Comparison of ENCODE assay signal across 11 cellular contexts in genomic region chr1:162856260-162856659, GRCh38. TPM values are rescaled to one million over a fixed set of nuclear protein-coding genes. Genes with fewer than 3 reads are reported as not detected.
DNase-seq lines count a peak whose midpoint lies in the region; ATAC-seq and TF ChIP-seq lines count a peak whose summit lies in the region.
"Had no signal": no experiment of that assay in that cellular context is flagged by ENCODE, and none has a peak within 500 bp of the region (broad histone marks: within the 10 kb centered on the region; RNA-seq: fewer than 3 reads in every experiment).

No MANE protein-coding gene starts in this region.

- POLR2A ChIA-PET in activated CD4-positive, alpha-beta memory T cell treated with anti-CD3 and anti-CD28 coated beads for 36 hours (lab: Charles Lee) = no interaction called here

- DNase-seq in NCI-H82 (lab: John Stamatoyannopoulos, UW) (peak; percentile 59), NCI-H82 treated with DMSO at 0.1 percent for 48 hours (lab: John Stamatoyannopoulos, UW; ENCODE audit: unreplicated experiment) (no peak), fibroblast of the conjunctiva (ENCODE audit: low read depth) (peak; percentile 92), Kasumi-1 (lab: John Stamatoyannopoulos, UW) (no peak)
- DNase-seq in activated CD4-positive, alpha-beta memory T cell treated with anti-CD3 and anti-CD28 coated beads for 36 hours = no peak
- DNase-seq: activated naive CD8-positive, alpha-beta T cell treated with anti-CD3 and anti-CD28 coated beads for 36 hours; AML-193; foreskin melanocyte had no signal

- H3K4me3 Mint-ChIP-seq in activated CD4-positive, alpha-beta memory T cell treated with anti-CD3 and anti-CD28 coated beads for 36 hours = no peak overlapping the region
- H3K4me3 Mint-ChIP-seq: activated naive CD8-positive, alpha-beta T cell treated with anti-CD3 and anti-CD28 coated beads for 36 hours had no signal

- CTCF ChIA-PET in activated CD4-positive, alpha-beta memory T cell treated with anti-CD3 and anti-CD28 coated beads for 36 hours (lab: Charles Lee) = interaction anchor here (1.5 to 3.8 kb wide), 3 partner anchors 8 to 460 kb away, joined by 6 to 23 read pairs (median 21); no protein-coding TSS in a partner anchor

- H3K27me3 Mint-ChIP-seq in activated CD4-positive, alpha-beta memory T cell treated with anti-CD3 and anti-CD28 coated beads for 36 hours = peaks cover 2% of the 10 kb centered on the region

- no peaks in the 10 kb centered on the region for H3K36me3 Mint-ChIP-seq in activated CD4-positive, alpha-beta memory T cell treated with anti-CD3 and anti-CD28 coated beads for 36 hours
- H3K36me3 Mint-ChIP-seq: activated naive CD8-positive, alpha-beta T cell treated with anti-CD3 and anti-CD28 coated beads for 36 hours had no signal

- H3K27ac Mint-ChIP-seq in activated CD4-positive, alpha-beta memory T cell treated with anti-CD3 and anti-CD28 coated beads for 36 hours = no peak overlapping the region
- H3K27ac Mint-ChIP-seq: activated naive CD8-positive, alpha-beta T cell treated with anti-CD3 and anti-CD28 coated beads for 36 hours had no signal

- ATAC-seq in SK-N-SH treated with all-trans-retinoic acid at 6 μM for 48 hours = peak; percentile 25; the same call in 2 of the 3 replicates
- ATAC-seq in HG03045 (IDR thresholded peaks at IDR 0.05; ENCODE audit: unreplicated experiment) = no peak
- ATAC-seq in GM18867 (IDR thresholded peaks at IDR 0.05; ENCODE audit: unreplicated experiment) = no peak

- no peaks in the 10 kb centered on the region for H3K9me3 Mint-ChIP-seq in activated CD4-positive, alpha-beta memory T cell treated with anti-CD3 and anti-CD28 coated beads for 36 hours
- H3K9me3 Mint-ChIP-seq: activated naive CD8-positive, alpha-beta T cell treated with anti-CD3 and anti-CD28 coated beads for 36 hours had no signal

- no peaks in the 10 kb centered on the region for H3K4me1 Mint-ChIP-seq in activated CD4-positive, alpha-beta memory T cell treated with anti-CD3 and anti-CD28 coated beads for 36 hours (ENCODE audit: low read depth)
- H3K4me1 Mint-ChIP-seq: activated naive CD8-positive, alpha-beta T cell treated with anti-CD3 and anti-CD28 coated beads for 36 hours had no signal

- intact Hi-C loops in activated CD4-positive, alpha-beta memory T cell treated with anti-CD3 and anti-CD28 coated beads for 36 hours (cut with micrococcal nuclease) = no loop called here

TF ChIP-seq in SK-N-SH treated with all-trans-retinoic acid at 6 μM for 48 hours, 23 proteins besides CTCF, POLR2A, EP300 and RAD21:
- no peak for TF ChIP-seq OSR1 (CRISPR knock-in tag; IDR thresholded peaks at IDR 0.05)
- TF ChIP-seq PPARA (CRISPR knock-in tag; IDR thresholded peaks at IDR 0.05; ENCODE audit: borderline replicate concordance) = no peak
- TF ChIP-seq, protein P1, sequence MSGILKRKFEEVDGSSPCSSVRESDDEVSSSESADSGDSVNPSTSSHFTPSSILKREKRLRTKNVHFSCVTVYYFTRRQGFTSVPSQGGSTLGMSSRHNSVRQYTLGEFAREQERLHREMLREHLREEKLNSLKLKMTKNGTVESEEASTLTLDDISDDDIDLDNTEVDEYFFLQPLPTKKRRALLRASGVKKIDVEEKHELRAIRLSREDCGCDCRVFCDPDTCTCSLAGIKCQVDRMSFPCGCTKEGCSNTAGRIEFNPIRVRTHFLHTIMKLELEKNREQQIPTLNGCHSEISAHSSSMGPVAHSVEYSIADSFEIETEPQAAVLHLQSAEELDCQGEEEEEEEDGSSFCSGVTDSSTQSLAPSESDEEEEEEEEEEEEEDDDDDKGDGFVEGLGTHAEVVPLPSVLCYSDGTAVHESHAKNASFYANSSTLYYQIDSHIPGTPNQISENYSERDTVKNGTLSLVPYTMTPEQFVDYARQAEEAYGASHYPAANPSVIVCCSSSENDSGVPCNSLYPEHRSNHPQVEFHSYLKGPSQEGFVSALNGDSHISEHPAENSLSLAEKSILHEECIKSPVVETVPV (CRISPR knock-in tag; IDR thresholded peaks at IDR 0.05) = no peak
- no peak for TF ChIP-seq ZNF8 (CRISPR knock-in tag; IDR thresholded peaks at IDR 0.05)
- no peak for TF ChIP-seq CREB5 (CRISPR knock-in tag; IDR thresholded peaks at IDR 0.05; ENCODE audit: low read depth)
- TF ChIP-seq ZC3H10 (CRISPR knock-in tag; IDR thresholded peaks at IDR 0.05) = no peak
- TF ChIP-seq, protein P2, sequence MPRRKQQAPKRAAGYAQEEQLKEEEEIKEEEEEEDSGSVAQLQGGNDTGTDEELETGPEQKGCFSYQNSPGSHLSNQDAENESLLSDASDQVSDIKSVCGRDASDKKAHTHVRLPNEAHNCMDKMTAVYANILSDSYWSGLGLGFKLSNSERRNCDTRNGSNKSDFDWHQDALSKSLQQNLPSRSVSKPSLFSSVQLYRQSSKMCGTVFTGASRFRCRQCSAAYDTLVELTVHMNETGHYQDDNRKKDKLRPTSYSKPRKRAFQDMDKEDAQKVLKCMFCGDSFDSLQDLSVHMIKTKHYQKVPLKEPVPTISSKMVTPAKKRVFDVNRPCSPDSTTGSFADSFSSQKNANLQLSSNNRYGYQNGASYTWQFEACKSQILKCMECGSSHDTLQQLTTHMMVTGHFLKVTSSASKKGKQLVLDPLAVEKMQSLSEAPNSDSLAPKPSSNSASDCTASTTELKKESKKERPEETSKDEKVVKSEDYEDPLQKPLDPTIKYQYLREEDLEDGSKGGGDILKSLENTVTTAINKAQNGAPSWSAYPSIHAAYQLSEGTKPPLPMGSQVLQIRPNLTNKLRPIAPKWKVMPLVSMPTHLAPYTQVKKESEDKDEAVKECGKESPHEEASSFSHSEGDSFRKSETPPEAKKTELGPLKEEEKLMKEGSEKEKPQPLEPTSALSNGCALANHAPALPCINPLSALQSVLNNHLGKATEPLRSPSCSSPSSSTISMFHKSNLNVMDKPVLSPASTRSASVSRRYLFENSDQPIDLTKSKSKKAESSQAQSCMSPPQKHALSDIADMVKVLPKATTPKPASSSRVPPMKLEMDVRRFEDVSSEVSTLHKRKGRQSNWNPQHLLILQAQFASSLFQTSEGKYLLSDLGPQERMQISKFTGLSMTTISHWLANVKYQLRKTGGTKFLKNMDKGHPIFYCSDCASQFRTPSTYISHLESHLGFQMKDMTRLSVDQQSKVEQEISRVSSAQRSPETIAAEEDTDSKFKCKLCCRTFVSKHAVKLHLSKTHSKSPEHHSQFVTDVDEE (CRISPR knock-in tag; IDR thresholded peaks at IDR 0.05) = no peak
- TF ChIP-seq ZNF70 (CRISPR knock-in tag; IDR thresholded peaks at IDR 0.05) = no peak
- TF ChIP-seq BACH2 (CRISPR knock-in tag; IDR thresholded peaks at IDR 0.05; ENCODE audit: borderline replicate concordance) = no peak
- no peak for TF ChIP-seq TCF4 (CRISPR knock-in tag; IDR thresholded peaks at IDR 0.05; ENCODE audit: borderline replicate concordance)
- TF ChIP-seq ARNTL (CRISPR knock-in tag; IDR thresholded peaks at IDR 0.05; ENCODE audit: borderline replicate concordance, low read depth) = no peak
- no peak for TF ChIP-seq ZFP30 (CRISPR knock-in tag; IDR thresholded peaks at IDR 0.05)
- no peak for TF ChIP-seq CSDC2 (CRISPR knock-in tag; IDR thresholded peaks at IDR 0.05)
- no peak for TF ChIP-seq POU6F1 (CRISPR knock-in tag; IDR thresholded peaks at IDR 0.05; ENCODE audit: borderline replicate concordance, low read depth)
- TF ChIP-seq, protein P3, sequence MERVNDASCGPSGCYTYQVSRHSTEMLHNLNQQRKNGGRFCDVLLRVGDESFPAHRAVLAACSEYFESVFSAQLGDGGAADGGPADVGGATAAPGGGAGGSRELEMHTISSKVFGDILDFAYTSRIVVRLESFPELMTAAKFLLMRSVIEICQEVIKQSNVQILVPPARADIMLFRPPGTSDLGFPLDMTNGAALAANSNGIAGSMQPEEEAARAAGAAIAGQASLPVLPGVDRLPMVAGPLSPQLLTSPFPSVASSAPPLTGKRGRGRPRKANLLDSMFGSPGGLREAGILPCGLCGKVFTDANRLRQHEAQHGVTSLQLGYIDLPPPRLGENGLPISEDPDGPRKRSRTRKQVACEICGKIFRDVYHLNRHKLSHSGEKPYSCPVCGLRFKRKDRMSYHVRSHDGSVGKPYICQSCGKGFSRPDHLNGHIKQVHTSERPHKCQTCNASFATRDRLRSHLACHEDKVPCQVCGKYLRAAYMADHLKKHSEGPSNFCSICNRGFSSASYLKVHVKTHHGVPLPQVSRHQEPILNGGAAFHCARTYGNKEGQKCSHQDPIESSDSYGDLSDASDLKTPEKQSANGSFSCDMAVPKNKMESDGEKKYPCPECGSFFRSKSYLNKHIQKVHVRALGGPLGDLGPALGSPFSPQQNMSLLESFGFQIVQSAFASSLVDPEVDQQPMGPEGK (CRISPR knock-in tag; IDR thresholded peaks at IDR 0.05; ENCODE audit: borderline replicate concordance) = no peak
- TF ChIP-seq RARB (CRISPR knock-in tag; IDR thresholded peaks at IDR 0.05) = no peak
- TF ChIP-seq ISL1 (CRISPR knock-in tag; IDR thresholded peaks at IDR 0.05) = no peak
- no peak for TF ChIP-seq GLIS3 (CRISPR knock-in tag; IDR thresholded peaks at IDR 0.05)
- no peak for TF ChIP-seq ZFP3 (CRISPR knock-in tag; IDR thresholded peaks at IDR 0.05)
TF ChIP-seq in SK-N-SH treated with all-trans-retinoic acid at 6 μM for 48 hours: peak in this region for 0.

RNA-seq across cellular contexts. Expression of gene CCDC190, which starts 4.7 kb away (rescaled TPM):
- total RNA-seq in activated CD4-positive, alpha-beta memory T cell treated with anti-CD3 and anti-CD28 coated beads for 36 hours = not detected
- total RNA-seq: activated naive CD8-positive, alpha-beta T cell treated with anti-CD3 and anti-CD28 coated beads for 36 hours had no signal

Comparison
In these comparisons a context has a peak if more than half of its experiments do, and no peak if none do; other contexts are left out.
1. DNase-seq: peak in NCI-H82 (single experiment) and fibroblast of the conjunctiva (single experiment); none in NCI-H82 treated with DMSO at 0.1 percent for 48 hours (single experiment), activated CD4-positive, alpha-beta memory T cell treated with anti-CD3 and anti-CD28 coated beads for 36 hours (single experiment) and Kasumi-1 (0 of 2).